ENCODE assay signal across 23 cellular contexts in the genomic region with DNA sequence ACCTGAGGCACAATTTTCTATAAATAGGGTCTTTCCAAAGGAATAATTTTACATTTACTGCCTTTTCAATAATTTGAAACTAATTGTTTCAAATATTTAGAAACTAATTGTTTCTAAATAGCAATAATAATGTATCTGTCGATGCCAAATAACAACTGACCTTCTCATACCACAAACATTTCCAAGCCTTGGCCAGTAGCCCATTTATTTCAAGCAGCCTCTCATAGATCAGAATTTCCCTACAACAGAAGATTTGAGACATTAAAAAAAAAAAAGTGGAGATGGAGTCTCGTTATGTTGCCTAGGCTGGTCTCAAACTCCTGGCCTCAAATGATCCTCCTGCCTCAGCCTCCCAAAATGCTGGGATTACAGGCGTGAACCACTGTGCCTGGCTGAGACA. TPM values are rescaled to one million over a fixed set of nuclear protein-coding genes. Genes with fewer than 3 reads are reported as not detected.
DNase-seq lines count a peak whose midpoint lies in the region; ATAC-seq and TF ChIP-seq lines count a peak whose summit lies in the region.
"Had no signal": no experiment of that assay in that cellular context is flagged by ENCODE, and none has a peak within 500 bp of the region (broad histone marks: within the 10 kb centered on the region; RNA-seq: fewer than 3 reads in every experiment).

No MANE protein-coding gene starts in this region.

- H3K4me1 ChIP-seq in CD4-positive, alpha-beta memory T cell (ENCODE audit: insufficient read depth, low read length) = peaks cover 16% of the 10 kb centered on the region

- H3K27me3 ChIP-seq in CD4-positive, alpha-beta memory T cell (ENCODE audit: insufficient read depth, low read length) = no peaks in the 10 kb centered on the region
- H3K27me3 ChIP-seq: ovary had no signal

- H3K9me3 ChIP-seq in CD4-positive, alpha-beta memory T cell (ENCODE audit: control insufficient read depth in 1 of 2, low read length in 2 of 2) = no peaks in the 10 kb centered on the region
- no peaks in the 10 kb centered on the region for H3K9me3 ChIP-seq in T-helper 17 cell (ENCODE audit: control insufficient read depth, low read length, poor library complexity, severe bottlenecking)
- H3K9me3 ChIP-seq: left ventricle myocardium inferior, ovary had no signal

- no peaks in the 10 kb centered on the region for H3K9me3 Mint-ChIP-seq in activated CD4-positive, alpha-beta T cell treated with anti-CD3 and anti-CD28 coated beads for 36 hours (ENCODE audit: low read depth)
- H3K9me3 Mint-ChIP-seq in CD4-positive, alpha-beta memory T cell = no peaks in the 10 kb centered on the region
- H3K9me3 Mint-ChIP-seq: naive thymus-derived CD8-positive, alpha-beta T cell had no signal

- no peak overlapping the region for H3K4me3 ChIP-seq in CD4-positive, alpha-beta memory T cell (ENCODE audit: low read length in 2 of 2)
- H3K4me3 ChIP-seq in cardiac fibroblast (replicated peaks in 1 of 2; ENCODE audit: low read depth in 2 of 2, low read length in 2 of 2) = no peak overlapping the region
- H3K4me3 ChIP-seq: left ventricle myocardium inferior, ovary had no signal

- H3K27ac ChIP-seq in CD4-positive, alpha-beta memory T cell (ENCODE audit: low read depth, low read length) = no peak overlapping the region
- H3K27ac ChIP-seq: foreskin keratinocyte, left ventricle myocardium inferior, ovary had no signal

- intact Hi-C loops in activated CD4-positive, alpha-beta T cell treated with anti-CD3 and anti-CD28 coated beads for 36 hours (cut with DNase I, micrococcal nuclease) = loop anchor here (1.0 to 10.0 kb wide), 7 partner anchors 15 to 934 kb away; partner anchors contain the start of genes DIPK1A (in 1 of the 2), MTF2 (in 1 of the 2) and RPL5 (in 1 of the 2)
- intact Hi-C loops in CD4-positive, alpha-beta memory T cell (cut with micrococcal nuclease) = loop anchor here (5.0 to 10.0 kb wide), 5 partner anchors 192 to 684 kb away; partner anchors contain the start of genes DIPK1A, GLMN, RPAP2 and RPL5

- H3K36me3 Mint-ChIP-seq in activated CD4-positive, alpha-beta T cell treated with anti-CD3 and anti-CD28 coated beads for 36 hours (ENCODE audit: low read depth) = peaks cover 15% of the 10 kb centered on the region
- H3K36me3 Mint-ChIP-seq in CD4-positive, alpha-beta memory T cell = peaks cover 0 to 14% of the 10 kb centered on the region in 2 donors
- H3K36me3 Mint-ChIP-seq in T-helper 17 cell (ENCODE audit: low read depth) = no peaks in the 10 kb centered on the region
- H3K36me3 Mint-ChIP-seq: naive thymus-derived CD8-positive, alpha-beta T cell had no signal

- peaks cover 29% of the 10 kb centered on the region for H3K4me1 Mint-ChIP-seq in activated CD4-positive, alpha-beta T cell treated with anti-CD3 and anti-CD28 coated beads for 36 hours
- peaks cover 13 to 64% (median 20%) of the 10 kb centered on the region in 4 donors for H3K4me1 Mint-ChIP-seq in CD4-positive, alpha-beta memory T cell
- peaks cover 16% of the 10 kb centered on the region for H3K4me1 Mint-ChIP-seq in T-helper 17 cell

- peak overlapping the region; percentile 56 for H3K27ac Mint-ChIP-seq in activated CD4-positive, alpha-beta T cell treated with anti-CD3 and anti-CD28 coated beads for 36 hours
- peak overlapping the region in 4 of 7 donors; percentile 8 to 91 (median 85) for H3K27ac Mint-ChIP-seq in CD4-positive, alpha-beta memory T cell
- peak overlapping the region; percentile 47 for H3K27ac Mint-ChIP-seq in T-helper 17 cell

- no peak for ATAC-seq in activated CD4-positive, alpha-beta T cell treated with anti-CD3 and anti-CD28 coated beads for 36 hours
- no peak for ATAC-seq in T-helper 17 cell
- ATAC-seq: activated CD4-positive, CD25-positive, alpha-beta regulatory T cell treated with anti-CD3 and anti-CD28 coated beads, Interleukin-2, amount 50 U/mL, for 24 hours; foreskin keratinocyte; naive thymus-derived CD8-positive, alpha-beta T cell had no signal

- CTCF ChIA-PET in activated CD4-positive, alpha-beta T cell treated with anti-CD3 and anti-CD28 coated beads for 36 hours (lab: Charles Lee) = interaction anchor here (0.7 to 1.5 kb wide), 3 partner anchors 42 to 168 kb away, joined by 3 to 4 read pairs (median 3); no protein-coding TSS in a partner anchor
- CTCF ChIA-PET in CD4-positive, alpha-beta memory T cell (lab: Charles Lee; ENCODE audit: partially characterized antibody) = interaction anchor here (0.7 kb wide), 1 partner anchor 1506 kb away, joined by 5 read pairs; no protein-coding TSS in a partner anchor

- no peaks in the 10 kb centered on the region for H3K36me3 ChIP-seq in CD4-positive, alpha-beta memory T cell (ENCODE audit: insufficient read depth, low read length)
- H3K36me3 ChIP-seq: left ventricle myocardium inferior, ovary had no signal

- no peaks in the 10 kb centered on the region for H3K27me3 Mint-ChIP-seq in activated CD4-positive, alpha-beta T cell treated with anti-CD3 and anti-CD28 coated beads for 36 hours
- H3K27me3 Mint-ChIP-seq in CD4-positive, alpha-beta memory T cell = no peaks in the 10 kb centered on the region
- no peaks in the 10 kb centered on the region for H3K27me3 Mint-ChIP-seq in T-helper 17 cell
- H3K27me3 Mint-ChIP-seq: naive thymus-derived CD8-positive, alpha-beta T cell had no signal

- no peak for TF ChIP-seq CTCF in cardiac fibroblast (IDR thresholded peaks at IDR 0.05; ENCODE audit: low read depth, low read length)

- POLR2A ChIA-PET in activated CD4-positive, alpha-beta T cell treated with anti-CD3 and anti-CD28 coated beads for 36 hours (lab: Charles Lee) = interaction anchor here (0.7 kb wide), 1 partner anchor 50 kb away, joined by 3 read pairs; no protein-coding TSS in a partner anchor
- POLR2A ChIA-PET in CD4-positive, alpha-beta memory T cell (lab: Charles Lee; ENCODE audit: partially characterized antibody) = interaction anchor here (1.1 to 1.2 kb wide), 3 partner anchors 96 to 173 kb away, joined by 3 to 4 read pairs (median 3); no protein-coding TSS in a partner anchor

- DNase-seq in activated CD4-positive, alpha-beta T cell treated with anti-CD3 and anti-CD28 coated beads for 36 hours = no peak
- DNase-seq in activated CD4-positive, alpha-beta T cell treated with anti-CD3 and anti-CD28 coated beads for 48 hours = no peak
- DNase-seq in CD4-positive, alpha-beta memory T cell = no peak
- no peak for DNase-seq in T-helper 17 cell
- peak; percentile 51 to 52 for DNase-seq in cardiac fibroblast (ENCODE audit: low read depth in 2 of 2)
- DNase-seq in iPS-NIHi11 (ENCODE audit: low spot score) = no peak
- DNase-seq in middle frontal gyrus (ENCODE audit: extremely low spot score, low spot score) = no peak
- DNase-seq in NCI-H69 (lab: John Stamatoyannopoulos, UW) = no peak
- DNase-seq: effector CD8-positive, alpha-beta T cell; erythroblast; foreskin keratinocyte; GDM1; IMR-90; left ventricle myocardium inferior; naive thymus-derived CD8-positive, alpha-beta T cell; NCI-H2081 treated with DMSO at 0.1 percent for 48 hours; NCI-H446; ovary; retina; Right ventricle myocardium superior; small intestine; stimulated activated CD4-positive, alpha-beta T cell treated with anti-CD3 and anti-CD28 coated beads, Interleukin-1b, Interleukin-23, amount 100 ng/mL, for 48 hours had no signal

- H3K4me3 Mint-ChIP-seq in activated CD4-positive, alpha-beta T cell treated with anti-CD3 and anti-CD28 coated beads for 36 hours = peak overlapping the region; percentile 98
- H3K4me3 Mint-ChIP-seq in CD4-positive, alpha-beta memory T cell = peak overlapping the region in 2 of 8 donors; percentile 4 to 50
- H3K4me3 Mint-ChIP-seq in T-helper 17 cell = no peak overlapping the region

RNA-seq across cellular contexts. Expression of gene GFI1, which starts 2.1 kb away (rescaled TPM):
- total RNA-seq in activated CD4-positive, alpha-beta T cell treated with anti-CD3 and anti-CD28 coated beads for 36 hours = 10 to 100 TPM; 47.7 to 53.7 TPM
- total RNA-seq in CD4-positive, alpha-beta memory T cell = 10 to 100 TPM; 30.6 to 33.2 TPM
- polyA plus RNA-seq in CD4-positive, alpha-beta memory T cell = 10 to 100 TPM in 1 of 2 donors, 1 to 10 TPM in 1; 7.8 to 12.1 TPM
- 10 to 100 TPM; 10.2 to 18.8 TPM for total RNA-seq in T-helper 17 cell

Comparison
In these comparisons a context has a peak if more than half of its experiments do, and no peak if none do; other contexts are left out.
1. DNase-seq: peak in cardiac fibroblast (2 of 2); none in activated CD4-positive, alpha-beta T cell treated with anti-CD3 and anti-CD28 coated beads for 36 hours (single experiment), activated CD4-positive, alpha-beta T cell treated with anti-CD3 and anti-CD28 coated beads for 48 hours (single experiment), CD4-positive, alpha-beta memory T cell (0 of 5), T-helper 17 cell (0 of 3), iPS-NIHi11 (single experiment), middle frontal gyrus (single experiment) and NCI-H69 (single experiment).
2. Peak in every context shown above with its lines, with median percentiles within 50 percentile points of each other: H3K27ac Mint-ChIP-seq.